In genomic region chr10:84117683-84118394, GRCh38 we compare ENCODE assay signal across 19 cellular contexts. TPM values are rescaled to one million over a fixed set of nuclear protein-coding genes. Genes with fewer than 3 reads are reported as not detected.
DNase-seq lines count a peak whose midpoint lies in the region; ATAC-seq, FAIRE-seq and TF ChIP-seq lines count a peak whose summit lies in the region.
"Had no signal": no experiment of that assay in that cellular context is flagged by ENCODE, and none has a peak within 500 bp of the region (broad histone marks: within the 10 kb centered on the region; RNA-seq: fewer than 3 reads in every experiment).

No MANE protein-coding gene starts in this region.

- no TSS peak for BruUV-seq in GM12878 (replicated peaks; lab: Mats Ljungman, UMichigan)

- H3K9me3 ChIP-seq in GM12878 (replicated peaks; ENCODE audit: control insufficient read depth, insufficient read depth, low read length) (no peaks in the 10 kb centered on the region), hepatocyte (ENCODE audit: low read depth) (no peaks in the 10 kb centered on the region)
- H3K9me3 ChIP-seq: SK-N-SH had no signal

- no peak overlapping the region for H3K4me2 ChIP-seq in GM12878 (ENCODE audit: control insufficient read depth, insufficient read depth)
- H3K4me2 ChIP-seq in hepatocyte = no peak overlapping the region
- H3K4me2 ChIP-seq: SK-N-SH had no signal

- DNase-seq in GM12878 (ENCODE audit: low read depth, low spot score) = no peak
- no peak for DNase-seq in hepatocyte (ENCODE audit: low spot score)
- no peak for DNase-seq in progenitor cell of endocrine pancreas (ENCODE audit: low spot score, unreplicated experiment)
- no peak for DNase-seq in endothelial cell (ENCODE audit: low spot score)
- no peak for DNase-seq in GM03348 (ENCODE audit: low spot score)
- DNase-seq in stimulated activated CD4-positive, alpha-beta T cell treated with anti-CD3 and anti-CD28 coated beads, Interleukin-12 subunit alpha, Interleukin-12 subunit beta, amount 100 ng/mL, for 4 hours = no peak
- DNase-seq: EL, H9, MV-4-11, NCI-H1417, NCI-H2029 treated with DMSO at 0.1 percent for 48 hours, NCI-H510A, SK-N-SH had no signal

- H3K9ac ChIP-seq in GM12878 (ENCODE audit: control insufficient read depth, insufficient read depth, low read length) = no peak overlapping the region
- H3K9ac ChIP-seq: SK-N-SH had no signal

- TF ChIP-seq EP300 in GM12878 (IDR thresholded peaks at IDR 0.05; ENCODE audit: borderline replicate concordance in 1 of 2, control insufficient read depth in 1 of 2, low read depth in 2 of 2, low read length in 2 of 2) = no peak

- no peaks in the 10 kb centered on the region for H3K4me1 ChIP-seq in GM12878 (ENCODE audit: control insufficient read depth, insufficient read depth, low read length)
- peaks cover 3% of the 10 kb centered on the region for H3K4me1 ChIP-seq in hepatocyte (ENCODE audit: insufficient read depth)

- H3K4me3 ChIP-seq in GM12878 (no peak overlapping the region), hepatocyte (no peak overlapping the region)

- peak; percentile 56 for ATAC-seq in GM18907 (IDR thresholded peaks at IDR 0.05; ENCODE audit: unreplicated experiment)
- peak; percentile 84 for ATAC-seq in GM12878
- no peak for ATAC-seq in HG02759 (IDR thresholded peaks at IDR 0.05; ENCODE audit: unreplicated experiment)
- ATAC-seq: Panc1, Right ventricle myocardium inferior had no signal

- H3K36me3 ChIP-seq in GM12878 (ENCODE audit: control insufficient read depth in 2 of 2, insufficient read depth in 2 of 2, low read length in 1 of 2) (no peaks in the 10 kb centered on the region), hepatocyte (replicated peaks; ENCODE audit: insufficient read depth, low read depth) (no peaks in the 10 kb centered on the region)

- CTCF ChIA-PET in GM12878 (lab: Yijun Ruan, JAX) = no interaction called here

- H3K9me3 Mint-ChIP-seq in progenitor cell of endocrine pancreas (ENCODE audit: low read depth) = peaks cover 10% of the 10 kb centered on the region
- H3K9me3 Mint-ChIP-seq in endothelial cell (ENCODE audit: unreplicated experiment) = no peaks in the 10 kb centered on the region

- TF ChIP-seq POLR2A in GM12878 (IDR thresholded peaks at IDR 0.05; ENCODE audit: low read depth, low read length) = no peak

- POLR2A ChIA-PET in GM12878 (lab: Charles Lee) = no interaction called here

- H3K36me3 Mint-ChIP-seq in progenitor cell of endocrine pancreas (ENCODE audit: insufficient read depth) (peaks cover 3% of the 10 kb centered on the region), endothelial cell (ENCODE audit: low read depth, unreplicated experiment) (no peaks in the 10 kb centered on the region)

- in situ Hi-C loops in GM12878 (cut with MboI) = no loop called here

- H3K27ac Mint-ChIP-seq in progenitor cell of endocrine pancreas = peak overlapping the region; percentile 75
- H3K27ac Mint-ChIP-seq in endothelial cell (ENCODE audit: unreplicated experiment) = no peak overlapping the region
- H3K27ac Mint-ChIP-seq: H9 had no signal

- TF ChIP-seq RAD21 in GM12878 (IDR thresholded peaks at IDR 0.05; ENCODE audit: insufficient read depth, low read depth, low read length) = no peak

- H3K4me3 Mint-ChIP-seq in progenitor cell of endocrine pancreas (ENCODE audit: low read depth) (no peak overlapping the region), endothelial cell (ENCODE audit: unreplicated experiment) (no peak overlapping the region)
- H3K4me3 Mint-ChIP-seq: H9 had no signal

- H3K27ac ChIP-seq in GM12878 (ENCODE audit: control insufficient read depth, insufficient read depth) (no peak overlapping the region), hepatocyte (peak overlapping the region; percentile 65)
- H3K27ac ChIP-seq: C4-2B had no signal

- no peaks in the 10 kb centered on the region for H3K27me3 Mint-ChIP-seq in progenitor cell of endocrine pancreas
- peaks cover 3% of the 10 kb centered on the region for H3K27me3 Mint-ChIP-seq in endothelial cell (ENCODE audit: unreplicated experiment)

- H4K20me1 ChIP-seq in GM12878 (ENCODE audit: control insufficient read depth, insufficient read depth) = no peaks in the 10 kb centered on the region
- H4K20me1 ChIP-seq in hepatocyte (ENCODE audit: insufficient read depth, poor library complexity, severe bottlenecking) = no peaks in the 10 kb centered on the region

- H3K9me2 ChIP-seq in hepatocyte (replicated peaks; ENCODE audit: insufficient read depth) = no peaks in the 10 kb centered on the region
- H3K9me2 ChIP-seq: SK-N-SH had no signal

- WGBS in GM12878 (ENCODE audit: insufficient coverage, insufficient replicate concordance, low lambda C conversion rate, missing lambda C conversion rate) = 44% methylated on average over 2 of the region's 2 CpGs
- 71% methylated on average over 2 of the region's 2 CpGs for WGBS in hepatocyte (ENCODE audit: low lambda C conversion rate, missing lambda C conversion rate)

- H3K27me3 ChIP-seq in GM12878 (replicated peaks in 1 of 2; ENCODE audit: control insufficient read depth in 2 of 2, insufficient read depth in 2 of 2, low read length in 1 of 2) (no peaks in the 10 kb centered on the region), hepatocyte (no peaks in the 10 kb centered on the region)

- no peaks in the 10 kb centered on the region for H3K79me2 ChIP-seq in GM12878 (ENCODE audit: control insufficient read depth, insufficient read depth, low read length)
- H3K79me2 ChIP-seq in hepatocyte = no peaks in the 10 kb centered on the region

- H3K4me1 Mint-ChIP-seq in progenitor cell of endocrine pancreas (ENCODE audit: low read depth) = peaks cover 13% of the 10 kb centered on the region
- no peaks in the 10 kb centered on the region for H3K4me1 Mint-ChIP-seq in endothelial cell (ENCODE audit: unreplicated experiment)

- RAD21 ChIA-PET in GM12878 (lab: Charles Lee; ENCODE audit: unreplicated experiment) = no interaction called here

- H2AFZ ChIP-seq in GM12878 (ENCODE audit: control insufficient read depth, low read depth, low read length) = no peak overlapping the region
- no peak overlapping the region for H2AFZ ChIP-seq in hepatocyte

- TF ChIP-seq CTCF in GM12878 (IDR thresholded peaks at IDR 0.05 in 2 of 3, conservative IDR thresholded peaks at IDR 0.05 in 1 of 3; ENCODE audit: control insufficient read depth in 2 of 3, extremely low read depth in 1 of 3, insufficient read depth in 1 of 3, low read depth in 3 of 3, low read length in 3 of 3) (no peak), hepatocyte (IDR thresholded peaks at IDR 0.05; ENCODE audit: poor library complexity) (no peak), progenitor cell of endocrine pancreas (IDR thresholded peaks at IDR 0.05; ENCODE audit: unreplicated experiment) (no peak), endothelial cell (IDR thresholded peaks at IDR 0.05; ENCODE audit: unreplicated experiment) (no peak)

- intact Hi-C loops in GM12878 (cut with micrococcal nuclease; ENCODE audit: unreplicated experiment) = no loop called here

- FAIRE-seq in GM12878 (lab: Jason Lieb, UNC) = no peak

- SMC1A ChIA-PET in GM12878 (lab: Charles Lee; ENCODE audit: uncharacterized antibody, unreplicated experiment) = no interaction called here

TF ChIP-seq in GM12878, 131 proteins besides CTCF, POLR2A, EP300 and RAD21 (continues in another document):
- no peak for TF ChIP-seq ATF7 (IDR thresholded peaks at IDR 0.05; ENCODE audit: low read depth)

RNA-seq across cellular contexts. Expression of gene GHITM, which starts 21.5 kb away (rescaled TPM):
- total RNA-seq in GM12878 (2013; cell fraction: nucleolus; rRNA removed) = 22.9 and 24.6 TPM in 2 replicates
- 153 and 180 TPM in 2 replicates for total RNA-seq in GM12878 (2014; rRNA removed)
- 153 and 157 TPM in 2 replicates for total RNA-seq in GM12878 (2014; rRNA removed; fragmentation: Illumina TruSeq; extraction: Trizol)
- total RNA-seq in GM12878 (2021) = 120 and 128 TPM in 2 replicates
- polyA plus RNA-seq in GM12878 (2011; ENCODE audit: low read depth) = 92.5 TPM
- polyA plus RNA-seq in GM12878 (2011; rRNA removed) = 257 and 294 TPM in 2 replicates
- 147 and 172 TPM in 2 replicates for polyA plus RNA-seq in GM12878 (2011; cell fraction: cytosol; rRNA removed)
- polyA plus RNA-seq in GM12878 (2011; cell fraction: nucleus; rRNA removed) = 69.2 and 70.0 TPM in 2 replicates
- 97.0 and 105 TPM in 2 replicates for polyA plus RNA-seq in GM12878 (2012)
- polyA plus RNA-seq in GM12878 (2014; fragmentation: Illumina TruSeq; extraction: Trizol) = 147 and 190 TPM in 2 replicates
- polyA plus RNA-seq in GM12878 (2014; fragmentation: Nextera tagmentation; extraction: Ambion mirVana) = 100 to 1,000 TPM; 366 to 501 TPM
- polyA plus RNA-seq in GM12878 (2014; rRNA removed) = 146 and 162 TPM in 2 replicates
- polyA plus RNA-seq in GM12878 (2016; fragmentation: Nextera tagmentation; extraction: Ambion mirVana) = 100 to 1,000 TPM; 295 to 299 TPM
- 132 and 140 TPM in 2 replicates for polyA minus RNA-seq in GM12878 (2011; rRNA and poly(A)+ RNA removed)
- polyA minus RNA-seq in GM12878 (2011; cell fraction: cytosol; rRNA and poly(A)+ RNA removed) = 36.9 and 41.3 TPM in 2 replicates
- 14.1 and 21.1 TPM in 2 replicates for polyA minus RNA-seq in GM12878 (2011; cell fraction: nucleus; rRNA and poly(A)+ RNA removed)
- 273 and 274 TPM in 2 replicates for total RNA-seq in hepatocyte
- 190 and 215 TPM in 2 replicates for polyA plus RNA-seq in hepatocyte
- total RNA-seq in progenitor cell of endocrine pancreas = 99.4 and 105 TPM in 2 replicates
- 97.8 TPM for total RNA-seq in endothelial cell (ENCODE audit: unreplicated experiment)

RNA-seq across cellular contexts. Expression of gene GPR15LG, which starts 55.8 kb away (rescaled TPM):
- total RNA-seq in GM12878 (2013; cell fraction: nucleolus; rRNA removed) = not detected in 2 replicates
- total RNA-seq in GM12878 (2014; rRNA removed) = 1.2 and 2.0 TPM in 2 replicates
- 1.1 and 1.4 TPM in 2 replicates for total RNA-seq in GM12878 (2014; rRNA removed; fragmentation: Illumina TruSeq; extraction: Trizol)
- 1.3 and 1.5 TPM in 2 replicates for total RNA-seq in GM12878 (2021)
- 0.96 TPM for polyA plus RNA-seq in GM12878 (2011; ENCODE audit: low read depth)
- 5.9 and 12.2 TPM in 2 replicates for polyA plus RNA-seq in GM12878 (2011; rRNA removed)
- 13.3 and 14.9 TPM in 2 replicates for polyA plus RNA-seq in GM12878 (2011; cell fraction: cytosol; rRNA removed)
- polyA plus RNA-seq in GM12878 (2011; cell fraction: nucleus; rRNA removed) = 4.2 and 5.7 TPM in 2 replicates
- 0.58 and 0.80 TPM in 2 replicates for polyA plus RNA-seq in GM12878 (2012)
- polyA plus RNA-seq in GM12878 (2014; fragmentation: Illumina TruSeq; extraction: Trizol) = 0.73 and 1.7 TPM in 2 replicates
- polyA plus RNA-seq in GM12878 (2014; fragmentation: Nextera tagmentation; extraction: Ambion mirVana) = 1 to 10 TPM; 1.2 TPM
- 0.80 and 1.5 TPM in 2 replicates for polyA plus RNA-seq in GM12878 (2014; rRNA removed)
- 1 to 10 TPM; 4.2 to 5.0 TPM for polyA plus RNA-seq in GM12878 (2016; fragmentation: Nextera tagmentation; extraction: Ambion mirVana)
- 4.2 and 10.5 TPM in 2 replicates for polyA minus RNA-seq in GM12878 (2011; rRNA and poly(A)+ RNA removed)
- 2.9 and 5.5 TPM in 2 replicates for polyA minus RNA-seq in GM12878 (2011; cell fraction: cytosol; rRNA and poly(A)+ RNA removed)
- 2.2 and 3.6 TPM in 2 replicates for polyA minus RNA-seq in GM12878 (2011; cell fraction: nucleus; rRNA and poly(A)+ RNA removed)
- 0.52 and 2.6 TPM in 2 replicates for total RNA-seq in hepatocyte
- polyA plus RNA-seq in hepatocyte = 0.45 and 1.9 TPM in 2 replicates
- not detected in 2 replicates for total RNA-seq in progenitor cell of endocrine pancreas
- not detected for total RNA-seq in endothelial cell (ENCODE audit: unreplicated experiment)
- total RNA-seq: A673, H9, Right ventricle myocardium inferior had no signal
- polyA plus RNA-seq: SK-N-SH had no signal
